In the genomic region with DNA sequence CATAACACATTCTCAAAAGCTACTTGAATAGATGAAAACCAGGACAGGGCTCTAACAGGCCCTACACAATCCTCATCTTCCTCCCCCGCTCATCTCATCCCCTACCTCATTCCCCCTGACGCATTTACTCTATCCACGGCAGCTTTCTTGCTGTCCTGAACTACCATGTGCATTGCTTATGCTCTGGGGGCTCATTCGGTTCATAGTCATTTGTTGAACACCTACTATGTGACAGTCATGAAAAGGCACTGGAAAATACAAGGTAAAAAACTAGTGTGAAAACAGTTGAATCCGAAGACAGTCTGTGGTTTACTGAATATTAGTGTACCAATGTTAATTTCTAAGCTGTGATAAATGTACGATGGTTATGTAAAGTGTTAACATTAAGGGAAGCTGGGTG, we compare ENCODE assay signal across 8 cellular contexts. TPM values are rescaled to one million over a fixed set of nuclear protein-coding genes. Genes with fewer than 3 reads are reported as not detected.
DNase-seq lines count a peak whose midpoint lies in the region; ATAC-seq lines count a peak whose summit lies in the region.

No MANE protein-coding gene starts in this region.

- H3K27me3 ChIP-seq in iPS-20b (ENCODE audit: insufficient read depth, low read length), result no peaks in the 10 kb centered on the region

- peaks cover 17% of the 10 kb centered on the region; the same call in 1 of the 2 replicates for H3K36me3 ChIP-seq in iPS-20b (ENCODE audit: insufficient read depth, low read depth, low read length)

- peak overlapping the region; percentile 99 for H3K4me3 Mint-ChIP-seq in T-helper 2 cell treated with Interferon-gamma antibody and Interleukin-4, amounts not matched to agents 5 μg/mL and 100 μg/mL, for 36 hours
- H3K4me3 Mint-ChIP-seq in activated T-helper 17 cell treated with anti-CD3 and anti-CD28 coated beads, Interleukin-2, amount 50 U/mL, for 72 hours, result peak overlapping the region; percentile 98
- H3K4me3 Mint-ChIP-seq in stimulated activated naive CD8-positive, alpha-beta T cell treated with anti-CD3 and anti-CD28 coated beads, Interleukin-15, amount 100 ng/mL, for 72 hours, result peak overlapping the region; percentile 96 to 100

- H3K9me3 ChIP-seq in iPS-20b (ENCODE audit: insufficient read depth, low read depth, low read length), result no peaks in the 10 kb centered on the region

- no peaks in the 10 kb centered on the region for H3K27me3 Mint-ChIP-seq in T-helper 2 cell treated with Interferon-gamma antibody and Interleukin-4, amounts not matched to agents 5 μg/mL and 100 μg/mL, for 36 hours (ENCODE audit: low read depth)
- no peaks in the 10 kb centered on the region for H3K27me3 Mint-ChIP-seq in activated T-helper 17 cell treated with anti-CD3 and anti-CD28 coated beads, Interleukin-2, amount 50 U/mL, for 72 hours
- H3K27me3 Mint-ChIP-seq in stimulated activated naive CD8-positive, alpha-beta T cell treated with anti-CD3 and anti-CD28 coated beads, Interleukin-15, amount 100 ng/mL, for 72 hours, result no peaks in the 10 kb centered on the region

- H3K4me1 Mint-ChIP-seq in T-helper 2 cell treated with Interferon-gamma antibody and Interleukin-4, amounts not matched to agents 5 μg/mL and 100 μg/mL, for 36 hours (ENCODE audit: low read depth), result peaks cover 33% of the 10 kb centered on the region
- H3K4me1 Mint-ChIP-seq in activated T-helper 17 cell treated with anti-CD3 and anti-CD28 coated beads, Interleukin-2, amount 50 U/mL, for 72 hours, result peaks cover 21% of the 10 kb centered on the region
- peaks cover 36% of the 10 kb centered on the region for H3K4me1 Mint-ChIP-seq in stimulated activated naive CD8-positive, alpha-beta T cell treated with anti-CD3 and anti-CD28 coated beads, Interleukin-15, amount 100 ng/mL, for 72 hours

- DNase-seq in T-helper 2 cell treated with Interferon-gamma antibody and Interleukin-4, amounts not matched to agents 5 μg/mL and 100 μg/mL, for 36 hours (ENCODE audit: low spot score), result no peak
- DNase-seq in T-helper 2 cell (no peak), NCI-H524 treated with DMSO at 0.1 percent for 48 hours (lab: John Stamatoyannopoulos, UW) (no peak)
- no peak for DNase-seq in stimulated activated naive CD8-positive, alpha-beta T cell treated with anti-CD3 and anti-CD28 coated beads, Interleukin-15, amount 100 ng/mL, for 72 hours

- peak overlapping the region; percentile 99 for H3K4me3 ChIP-seq in iPS-20b (ENCODE audit: low read length)

- no peaks in the 10 kb centered on the region for H3K9me3 Mint-ChIP-seq in T-helper 2 cell treated with Interferon-gamma antibody and Interleukin-4, amounts not matched to agents 5 μg/mL and 100 μg/mL, for 36 hours
- H3K9me3 Mint-ChIP-seq in activated T-helper 17 cell treated with anti-CD3 and anti-CD28 coated beads, Interleukin-2, amount 50 U/mL, for 72 hours, result no peaks in the 10 kb centered on the region
- H3K9me3 Mint-ChIP-seq in stimulated activated naive CD8-positive, alpha-beta T cell treated with anti-CD3 and anti-CD28 coated beads, Interleukin-15, amount 100 ng/mL, for 72 hours, result no peaks in the 10 kb centered on the region

- no peak for ATAC-seq in activated T-helper 17 cell treated with anti-CD3 and anti-CD28 coated beads, Interleukin-2, amount 50 U/mL, for 72 hours (replicated peaks)
- ATAC-seq in stimulated activated naive CD8-positive, alpha-beta T cell treated with anti-CD3 and anti-CD28 coated beads, Interleukin-15, amount 100 ng/mL, for 72 hours, result no peak
- no peak for ATAC-seq in GM21360 (IDR thresholded peaks at IDR 0.05; ENCODE audit: unreplicated experiment)
- no peak for ATAC-seq in HG03025 (IDR thresholded peaks at IDR 0.05; ENCODE audit: low FRiP score, unreplicated experiment)

- H3K27ac ChIP-seq in iPS-20b (ENCODE audit: low read length), result no peak overlapping the region

- H3K27ac Mint-ChIP-seq in T-helper 2 cell treated with Interferon-gamma antibody and Interleukin-4, amounts not matched to agents 5 μg/mL and 100 μg/mL, for 36 hours, result peak overlapping the region; percentile 98
- H3K27ac Mint-ChIP-seq in activated T-helper 17 cell treated with anti-CD3 and anti-CD28 coated beads, Interleukin-2, amount 50 U/mL, for 72 hours, result peak overlapping the region; percentile 98
- H3K27ac Mint-ChIP-seq in stimulated activated naive CD8-positive, alpha-beta T cell treated with anti-CD3 and anti-CD28 coated beads, Interleukin-15, amount 100 ng/mL, for 72 hours, result peak overlapping the region in 1 of 2 donors; percentile 96

- peaks cover 16% of the 10 kb centered on the region for H3K4me1 ChIP-seq in iPS-20b (ENCODE audit: insufficient read depth, low read length)

- H3K9ac ChIP-seq in iPS-20b (ENCODE audit: low read depth, low read length), result peak overlapping the region; percentile 91

- H3K36me3 Mint-ChIP-seq in T-helper 2 cell treated with Interferon-gamma antibody and Interleukin-4, amounts not matched to agents 5 μg/mL and 100 μg/mL, for 36 hours (ENCODE audit: low read depth), result peaks cover 16% of the 10 kb centered on the region
- peaks cover 20% of the 10 kb centered on the region for H3K36me3 Mint-ChIP-seq in activated T-helper 17 cell treated with anti-CD3 and anti-CD28 coated beads, Interleukin-2, amount 50 U/mL, for 72 hours (ENCODE audit: low read depth)

RNA-seq across cellular contexts. Expression of a gene that starts 0.8 kb away (rescaled TPM):
- total RNA-seq in activated T-helper 17 cell treated with anti-CD3 and anti-CD28 coated beads, Interleukin-2, amount 50 U/mL, for 72 hours, result 10 to 100 TPM; 26.1 to 45.7 TPM

RNA-seq across cellular contexts. Expression of a gene that starts 2.7 kb away (rescaled TPM):
- total RNA-seq in activated T-helper 17 cell treated with anti-CD3 and anti-CD28 coated beads, Interleukin-2, amount 50 U/mL, for 72 hours, result 10 to 100 TPM; 67.2 to 70.6 TPM
